ENCODE assay signal across 8 cellular contexts in genomic region chrX:135985123-135985973, GRCh38. TPM values are rescaled to one million over a fixed set of nuclear protein-coding genes. Genes with fewer than 3 reads are reported as not detected.
A peak's percentile ranks its signal among the peaks of the same experiment; 100 is the strongest.
DNase-seq lines count a peak whose midpoint lies in the region; ATAC-seq and TF ChIP-seq lines count a peak whose summit lies in the region.

SLC9A6 (plus strand) TSS chrX:135985435; CDS start chrX:135985659, 224 bp downstream.

- TF ChIP-seq CTCF in Panc1 (IDR thresholded peaks at IDR 0.05) (no peak), nephron (IDR thresholded peaks at IDR 0.05; ENCODE audit: unreplicated experiment in 3 of 3) (no peak)

- no TSS peak for BruUV-seq in Panc1 (replicated peaks; lab: Mats Ljungman, UMichigan)

- DNase-seq in DMS114 treated with DMSO at 0.1 percent for 48 hours (lab: John Stamatoyannopoulos, UW; ENCODE audit: unreplicated experiment) (peak; percentile 13), HuH-7 (ENCODE audit: low spot score) (peak; percentile 69), Panc1 (ENCODE audit: low read depth, low spot score) (no peak), fibroblast of the conjunctiva (ENCODE audit: low read depth) (peak; percentile 21)
- DNase-seq in activated T-helper 2 cell treated with anti-CD3 and anti-CD28 coated beads, Interferon-gamma antibody, Interleukin-2, Interleukin-4, amounts not matched to agents 10 μg/mL and 5 μg/mL and 100 μg/mL, durations not matched to agents 14 hours and 24 hours and 36 hours (ENCODE audit: low spot score), result peak; percentile 55
- peak; percentile 50 to 58 for DNase-seq in stimulated activated naive CD8-positive, alpha-beta T cell treated with anti-CD3 and anti-CD28 coated beads, Interleukin-15, amount 100 ng/mL, for 72 hours

- in situ Hi-C loops in Panc1 (cut with HindIII; ENCODE audit: low pct_unique_long_range_greater_than_20kb, low sequenced_read_pairs), result no loop called here

- H3K4me3 ChIP-seq in Panc1 (ENCODE audit: low read depth in 2 of 2, low read length in 2 of 2), result peak within 1 kb of the TSS; percentile 79 to 88

- no peaks in the 10 kb centered on the region for H3K36me3 ChIP-seq in Panc1 (ENCODE audit: control insufficient read depth, insufficient read depth, low read length)

- no peaks in the 10 kb centered on the region for H3K9me3 ChIP-seq in Panc1 (ENCODE audit: control insufficient read depth, insufficient read depth, low read depth, low read length)

- CTCF ChIA-PET in Panc1 (lab: Charles Lee), result interaction anchor here (0.6 kb wide), 1 partner anchor 43 kb away, joined by 9 read pairs; no protein-coding TSS in a partner anchor

- POLR2A ChIA-PET in Panc1 (lab: Charles Lee), result interaction anchor here (0.8 kb wide), 1 partner anchor 12 kb away, joined by 4 read pairs; no protein-coding TSS in a partner anchor

- H3K4me3 Mint-ChIP-seq in activated T-helper 2 cell treated with anti-CD3 and anti-CD28 coated beads, Interferon-gamma antibody, Interleukin-2, Interleukin-4, amounts not matched to agents 10 μg/mL and 5 μg/mL and 100 μg/mL, durations not matched to agents 14 hours and 24 hours and 36 hours (ENCODE audit: low read depth), result peak within 1 kb of the TSS; percentile 90
- peak within 1 kb of the TSS; percentile 91 to 92 (median 92) for H3K4me3 Mint-ChIP-seq in nephron
- peak within 1 kb of the TSS; percentile 92 to 95 for H3K4me3 Mint-ChIP-seq in stimulated activated naive CD8-positive, alpha-beta T cell treated with anti-CD3 and anti-CD28 coated beads, Interleukin-15, amount 100 ng/mL, for 72 hours

- no peaks in the 10 kb centered on the region for H3K27me3 ChIP-seq in Panc1 (ENCODE audit: control insufficient read depth, insufficient read depth, low read length)

- H3K36me3 Mint-ChIP-seq in activated T-helper 2 cell treated with anti-CD3 and anti-CD28 coated beads, Interferon-gamma antibody, Interleukin-2, Interleukin-4, amounts not matched to agents 10 μg/mL and 5 μg/mL and 100 μg/mL, durations not matched to agents 14 hours and 24 hours and 36 hours (ENCODE audit: low read depth), result peaks cover 3% of the 10 kb centered on the region
- H3K36me3 Mint-ChIP-seq in nephron (ENCODE audit: low read depth), result no peaks in the 10 kb centered on the region

- intact Hi-C loops in Panc1 (cut with micrococcal nuclease; ENCODE audit: unreplicated experiment), result no loop called here
- intact Hi-C loops in activated T-helper 2 cell treated with anti-CD3 and anti-CD28 coated beads, Interferon-gamma antibody, Interleukin-2, Interleukin-4, amounts not matched to agents 10 μg/mL and 5 μg/mL and 100 μg/mL, durations not matched to agents 14 hours and 24 hours and 36 hours (cut with micrococcal nuclease), result loop anchor here (1.0 kb wide), 1 partner anchor 11 kb away; no protein-coding TSS in a partner anchor

- no peaks in the 10 kb centered on the region for H3K27me3 Mint-ChIP-seq in activated T-helper 2 cell treated with anti-CD3 and anti-CD28 coated beads, Interferon-gamma antibody, Interleukin-2, Interleukin-4, amounts not matched to agents 10 μg/mL and 5 μg/mL and 100 μg/mL, durations not matched to agents 14 hours and 24 hours and 36 hours (ENCODE audit: low read depth)
- H3K27me3 Mint-ChIP-seq in nephron (ENCODE audit: low read depth), result no peaks in the 10 kb centered on the region
- no peaks in the 10 kb centered on the region for H3K27me3 Mint-ChIP-seq in stimulated activated naive CD8-positive, alpha-beta T cell treated with anti-CD3 and anti-CD28 coated beads, Interleukin-15, amount 100 ng/mL, for 72 hours

- peak within 1 kb of the TSS; percentile 84 for H3K27ac ChIP-seq in Panc1 (ENCODE audit: low read length)

- H3K27ac Mint-ChIP-seq in activated T-helper 2 cell treated with anti-CD3 and anti-CD28 coated beads, Interferon-gamma antibody, Interleukin-2, Interleukin-4, amounts not matched to agents 10 μg/mL and 5 μg/mL and 100 μg/mL, durations not matched to agents 14 hours and 24 hours and 36 hours, result peak within 1 kb of the TSS; percentile 88
- H3K27ac Mint-ChIP-seq in nephron, result peak within 1 kb of the TSS; percentile 68 to 85 (median 73)
- peak within 1 kb of the TSS; percentile 92 for H3K27ac Mint-ChIP-seq in stimulated activated naive CD8-positive, alpha-beta T cell treated with anti-CD3 and anti-CD28 coated beads, Interleukin-15, amount 100 ng/mL, for 72 hours

- ATAC-seq in GM21390 (IDR thresholded peaks at IDR 0.05; ENCODE audit: unreplicated experiment) (peak; percentile 89), Panc1 (peak; percentile 97)
- ATAC-seq in stimulated activated naive CD8-positive, alpha-beta T cell treated with anti-CD3 and anti-CD28 coated beads, Interleukin-15, amount 100 ng/mL, for 72 hours, result peak; percentile 90

- no peaks in the 10 kb centered on the region for H3K9me3 Mint-ChIP-seq in activated T-helper 2 cell treated with anti-CD3 and anti-CD28 coated beads, Interferon-gamma antibody, Interleukin-2, Interleukin-4, amounts not matched to agents 10 μg/mL and 5 μg/mL and 100 μg/mL, durations not matched to agents 14 hours and 24 hours and 36 hours
- H3K9me3 Mint-ChIP-seq in nephron, result peaks cover 20% of the 10 kb centered on the region
- no peaks in the 10 kb centered on the region for H3K9me3 Mint-ChIP-seq in stimulated activated naive CD8-positive, alpha-beta T cell treated with anti-CD3 and anti-CD28 coated beads, Interleukin-15, amount 100 ng/mL, for 72 hours

- peaks cover 40% of the 10 kb centered on the region for H3K4me1 Mint-ChIP-seq in activated T-helper 2 cell treated with anti-CD3 and anti-CD28 coated beads, Interferon-gamma antibody, Interleukin-2, Interleukin-4, amounts not matched to agents 10 μg/mL and 5 μg/mL and 100 μg/mL, durations not matched to agents 14 hours and 24 hours and 36 hours (ENCODE audit: low read depth)
- peaks cover 17% of the 10 kb centered on the region for H3K4me1 Mint-ChIP-seq in nephron
- peaks cover 57% of the 10 kb centered on the region for H3K4me1 Mint-ChIP-seq in stimulated activated naive CD8-positive, alpha-beta T cell treated with anti-CD3 and anti-CD28 coated beads, Interleukin-15, amount 100 ng/mL, for 72 hours

- peaks cover 21% of the 10 kb centered on the region for H3K4me1 ChIP-seq in Panc1 (ENCODE audit: control insufficient read depth, insufficient read depth, low read length)

RNA-seq across cellular contexts. Expression of gene SLC9A6, which starts in this region (rescaled TPM):
- total RNA-seq in Panc1 (2021; ENCODE audit: unreplicated experiment), result 22.0 TPM
- 24.0 TPM for polyA plus RNA-seq in Panc1 (2012; ENCODE audit: insufficient read length)
- 10.5 and 10.7 TPM in 2 replicates for total RNA-seq in activated T-helper 2 cell treated with anti-CD3 and anti-CD28 coated beads, Interferon-gamma antibody, Interleukin-2, Interleukin-4, amounts not matched to agents 10 μg/mL and 5 μg/mL and 100 μg/mL, durations not matched to agents 14 hours and 24 hours and 36 hours
